Comparison of ENCODE assay signal across 8 cellular contexts in genomic region chr2:215311259-215311624, GRCh38. TPM values are rescaled to one million over a fixed set of nuclear protein-coding genes. Genes with fewer than 3 reads are reported as not detected.
DNase-seq lines count a peak whose midpoint lies in the region; ATAC-seq and TF ChIP-seq lines count a peak whose summit lies in the region.
"Not testable (repeated sequence)": the region's sequence is repeated elsewhere in the genome, so short reads cannot be mapped to it uniquely, and the experiment has no call there.

No MANE protein-coding gene starts in this region.

- peak overlapping the region; percentile 89 for H3K4me3 Mint-ChIP-seq in CD8-positive, alpha-beta T cell
- peak overlapping the region; percentile 82 for H3K4me3 Mint-ChIP-seq in T-helper 1 cell treated with Interleukin-12 subunit alpha and Interleukin-12 subunit beta and Interleukin-4 antibody, amounts not matched to agents 30 μg/mL and 1 μg/mL, for 36 hours
- peak overlapping the region; percentile 88 for H3K4me3 Mint-ChIP-seq in natural killer cell treated with Interleukin-12 subunit alpha and Interleukin-12 subunit beta and Interleukin-15 and Interleukin-18, amount 100 ng/mL, for 72 hours

- H3K36me3 ChIP-seq in CD8-positive, alpha-beta T cell (ENCODE audit: insufficient read depth, low read length): not testable (repeated sequence)
- H3K36me3 ChIP-seq in gastroesophageal sphincter (peaks cover 0 to 18% of the 10 kb centered on the region in 2 donors), stomach (peaks cover 0 to 27% (median 6%) of the 10 kb centered on the region in 4 donors)

- CTCF ChIA-PET in CD8-positive, alpha-beta T cell (lab: Charles Lee): interaction anchor here (1.3 kb wide), 1 partner anchor 41 kb away, joined by 3 read pairs; no protein-coding TSS in a partner anchor

- H3K27ac Mint-ChIP-seq in CD8-positive, alpha-beta T cell: peak overlapping the region; percentile 82
- H3K27ac Mint-ChIP-seq in T-helper 1 cell treated with Interleukin-12 subunit alpha and Interleukin-12 subunit beta and Interleukin-4 antibody, amounts not matched to agents 30 μg/mL and 1 μg/mL, for 36 hours: peak overlapping the region; percentile 77
- H3K27ac Mint-ChIP-seq in natural killer cell treated with Interleukin-12 subunit alpha and Interleukin-12 subunit beta and Interleukin-15 and Interleukin-18, amount 100 ng/mL, for 72 hours: peak overlapping the region; percentile 67 to 75

- not testable (repeated sequence) for H3K9me3 Mint-ChIP-seq in CD8-positive, alpha-beta T cell; T-helper 1 cell treated with Interleukin-12 subunit alpha and Interleukin-12 subunit beta and Interleukin-4 antibody, amounts not matched to agents 30 μg/mL and 1 μg/mL, for 36 hours; natural killer cell treated with Interleukin-12 subunit alpha and Interleukin-12 subunit beta and Interleukin-15 and Interleukin-18, amount 100 ng/mL, for 72 hours

- H3K4me1 ChIP-seq in CD8-positive, alpha-beta T cell (ENCODE audit: insufficient read depth, low read length): peaks cover 13% of the 10 kb centered on the region
- H3K4me1 ChIP-seq in gastroesophageal sphincter: peaks cover 0 to 28% (median 5%) of the 10 kb centered on the region in 3 donors
- H3K4me1 ChIP-seq in stomach: peaks cover 0 to 26% (median 20%) of the 10 kb centered on the region in 4 donors

- TF ChIP-seq CTCF in CD8-positive, alpha-beta T cell (IDR thresholded peaks at IDR 0.05); gastroesophageal sphincter (IDR thresholded peaks at IDR 0.05); stomach (IDR thresholded peaks at IDR 0.05): not testable (repeated sequence)

- H3K27me3 ChIP-seq in CD8-positive, alpha-beta T cell (ENCODE audit: insufficient read depth, low read length); gastroesophageal sphincter; stomach: not testable (repeated sequence)

- POLR2A ChIA-PET in CD8-positive, alpha-beta T cell (lab: Charles Lee): interaction anchor here (0.7 to 1.3 kb wide), 6 partner anchors 13 to 1230 kb away, joined by 3 to 5 read pairs (median 4); partner anchors contain the start of gene BARD1

- TF ChIP-seq POLR2A in gastroesophageal sphincter (IDR thresholded peaks at IDR 0.05); stomach (IDR thresholded peaks at IDR 0.05): not testable (repeated sequence)

- intact Hi-C loops in CD8-positive, alpha-beta T cell (cut with DNase I, micrococcal nuclease): loop anchor here (2.0 to 10.0 kb wide), 8 partner anchors 40 to 1186 kb away; partner anchors contain the start of genes RPL37A (in 2 of the 2), MREG (in 1 of the 2), PECR (in 1 of the 2) and SMARCAL1 (in 1 of the 2)
- intact Hi-C loops in stomach (cut with DNase I; ENCODE audit: low total_unique reads): not testable (repeated sequence)

- H3K27ac ChIP-seq in CD8-positive, alpha-beta T cell (ENCODE audit: low read depth, low read length): peak overlapping the region; percentile 73
- peak overlapping the region; percentile 88 for H3K27ac ChIP-seq in angular gyrus (ENCODE audit: low read depth, low read length)
- peak overlapping the region in 3 of 4 donors; percentile 84 to 91 (median 86) for H3K27ac ChIP-seq in gastroesophageal sphincter
- peak overlapping the region in 4 of 5 donors; percentile 82 to 89 (median 87) for H3K27ac ChIP-seq in stomach

- peak in 2 of 7 experiments; percentile 8 to 54 for DNase-seq in CD8-positive, alpha-beta T cell
- peak; percentile 28 for DNase-seq in Jurkat, Clone E6-1 (ENCODE audit: low read depth, low spot score)
- not testable (repeated sequence) for DNase-seq in natural killer cell treated with Interleukin-12 subunit alpha and Interleukin-12 subunit beta and Interleukin-15 and Interleukin-18, amount 100 ng/mL, for 72 hours (ENCODE audit: low spot score); stomach

- WGBS in gastroesophageal sphincter (ENCODE audit: low coverage in 1 of 2), 2 donors: 72 to 75% methylated on average over 7 to 12 of the region's 13 CpGs
- 38 to 53% (median 52%) methylated on average over 13 of the region's 13 CpGs for WGBS in stomach, 5 donors

- not testable (repeated sequence) for H3K27me3 Mint-ChIP-seq in CD8-positive, alpha-beta T cell (ENCODE audit: low read depth); T-helper 1 cell treated with Interleukin-12 subunit alpha and Interleukin-12 subunit beta and Interleukin-4 antibody, amounts not matched to agents 30 μg/mL and 1 μg/mL, for 36 hours (ENCODE audit: low read depth); natural killer cell treated with Interleukin-12 subunit alpha and Interleukin-12 subunit beta and Interleukin-15 and Interleukin-18, amount 100 ng/mL, for 72 hours

- H3K4me1 Mint-ChIP-seq in CD8-positive, alpha-beta T cell (ENCODE audit: low read depth): peaks cover 36% of the 10 kb centered on the region
- peaks cover 32% of the 10 kb centered on the region for H3K4me1 Mint-ChIP-seq in T-helper 1 cell treated with Interleukin-12 subunit alpha and Interleukin-12 subunit beta and Interleukin-4 antibody, amounts not matched to agents 30 μg/mL and 1 μg/mL, for 36 hours (ENCODE audit: low read depth)
- peaks cover 14 to 21% of the 10 kb centered on the region in 2 donors for H3K4me1 Mint-ChIP-seq in natural killer cell treated with Interleukin-12 subunit alpha and Interleukin-12 subunit beta and Interleukin-15 and Interleukin-18, amount 100 ng/mL, for 72 hours (ENCODE audit: low read depth in 2 of 2)

- peaks cover 31% of the 10 kb centered on the region for H3K36me3 Mint-ChIP-seq in CD8-positive, alpha-beta T cell
- H3K36me3 Mint-ChIP-seq in T-helper 1 cell treated with Interleukin-12 subunit alpha and Interleukin-12 subunit beta and Interleukin-4 antibody, amounts not matched to agents 30 μg/mL and 1 μg/mL, for 36 hours (ENCODE audit: low read depth): peaks cover 28% of the 10 kb centered on the region
- not testable (repeated sequence) for H3K36me3 Mint-ChIP-seq in natural killer cell treated with Interleukin-12 subunit alpha and Interleukin-12 subunit beta and Interleukin-15 and Interleukin-18, amount 100 ng/mL, for 72 hours

- peak overlapping the region; percentile 91 for H3K4me3 ChIP-seq in CD8-positive, alpha-beta T cell (ENCODE audit: low read depth, low read length)
- peak overlapping the region; percentile 57 for H3K4me3 ChIP-seq in Jurkat, Clone E6-1 (ENCODE audit: low read length)
- H3K4me3 ChIP-seq in gastroesophageal sphincter (peak overlapping the region; percentile 34 to 78), stomach (peak overlapping the region; percentile 69 to 95 (median 72))

- not testable (repeated sequence) for TF ChIP-seq EP300 in gastroesophageal sphincter (IDR thresholded peaks at IDR 0.05); stomach (IDR thresholded peaks at IDR 0.05)

- peak; percentile 6 for ATAC-seq in CD8-positive, alpha-beta T cell
- ATAC-seq in GM21723 (IDR thresholded peaks at IDR 0.05; ENCODE audit: unreplicated experiment): peak; percentile 14
- ATAC-seq in gastroesophageal sphincter; natural killer cell treated with Interleukin-12 subunit alpha and Interleukin-12 subunit beta and Interleukin-15 and Interleukin-18, amount 100 ng/mL, for 72 hours: not testable (repeated sequence)

- not testable (repeated sequence) for H3K9me3 ChIP-seq in CD8-positive, alpha-beta T cell (ENCODE audit: low read length); gastroesophageal sphincter; stomach

RNA-seq across cellular contexts. Expression of gene ATIC, which starts 0.6 kb away (rescaled TPM):
- total RNA-seq in CD8-positive, alpha-beta T cell: 10 to 100 TPM; 37.9 to 39.3 TPM
- 454 TPM for polyA plus RNA-seq in Jurkat, Clone E6-1 (2012; ENCODE audit: insufficient read depth, insufficient read length)
- total RNA-seq in gastroesophageal sphincter (10 to 100 TPM; 29.3 to 45.6 (median 38.9) TPM), stomach (100 to 1,000 TPM in 1 of 5 donors, 10 to 100 TPM in 3, 1 to 10 TPM in 1; 9.4 to 125 (median 45.5) TPM)
- 100 to 1,000 TPM; 112 to 199 TPM for total RNA-seq in natural killer cell treated with Interleukin-12 subunit alpha and Interleukin-12 subunit beta and Interleukin-15 and Interleukin-18, amount 100 ng/mL, for 72 hours
- 10 to 100 TPM; 74.8 to 80.2 (median 78.4) TPM for polyA plus RNA-seq in stomach
